ENCODE assay signal across 8 cellular contexts in genomic region chr4:112523764-112524505, GRCh38. TPM values are rescaled to one million over a fixed set of nuclear protein-coding genes. Genes with fewer than 3 reads are reported as not detected.
DNase-seq lines count a peak whose midpoint lies in the region; ATAC-seq and TF ChIP-seq lines count a peak whose summit lies in the region.

No MANE protein-coding gene starts in this region.

- H3K4me3 ChIP-seq in fibroblast of mammary gland (ENCODE audit: control insufficient read depth, low read depth, low read length) (peak overlapping the region; percentile 35), ovary (peak overlapping the region; percentile 25)

- no peak for TF ChIP-seq EP300 in ovary (IDR thresholded peaks at IDR 0.05)

- peak overlapping the region; percentile 88 for H3K4me3 Mint-ChIP-seq in type B pancreatic cell

- WGBS in ovary, 3 donors, result 1 to 3% (median 2%) methylated on average over 39 to 46 of the region's 46 CpGs

- intact Hi-C loops in ovary (cut with DNase I), result loop anchor here in 2 of 4 donors (10.0 kb wide), 2 partner anchors 309 to 419 kb away; no protein-coding TSS in a partner anchor

- peak; percentile 53 for TF ChIP-seq CTCF in AG09319 (IDR thresholded peaks at IDR 0.05; ENCODE audit: low read depth, low read length)
- peak; percentile 42 for TF ChIP-seq CTCF in fibroblast of mammary gland (conservative IDR thresholded peaks at IDR 0.05; ENCODE audit: control insufficient read depth, insufficient read depth, low read depth, low read length)
- TF ChIP-seq CTCF in ovary (IDR thresholded peaks at IDR 0.05), result peak; percentile 27 to 39 (median 28)
- peak; percentile 88 for TF ChIP-seq CTCF in type B pancreatic cell (conservative IDR thresholded peaks at IDR 0.05)

- H3K4me1 ChIP-seq in ovary (ENCODE audit: insufficient read depth), result peaks cover 2% of the 10 kb centered on the region

- peaks cover 89% of the 10 kb centered on the region for H3K27me3 Mint-ChIP-seq in type B pancreatic cell

- no peak overlapping the region for H3K27ac Mint-ChIP-seq in type B pancreatic cell

- ATAC-seq in GM19025 (IDR thresholded peaks at IDR 0.05; ENCODE audit: low read depth, unreplicated experiment) (peak; percentile 80), HG03175 (IDR thresholded peaks at IDR 0.05; ENCODE audit: unreplicated experiment) (peak; percentile 70)

- peaks cover 0 to 8% of the 10 kb centered on the region in 2 donors for H3K9me3 ChIP-seq in ovary

- no peaks in the 10 kb centered on the region for H3K9me3 Mint-ChIP-seq in type B pancreatic cell

- H3K36me3 Mint-ChIP-seq in type B pancreatic cell, result no peaks in the 10 kb centered on the region

- DNase-seq in AG09319 (ENCODE audit: extremely low read depth, low read depth), result no peak
- peak; percentile 6 for DNase-seq in NCI-H69 (lab: John Stamatoyannopoulos, UW)
- DNase-seq in activated T-cell treated with anti-CD3 and anti-CD28 coated beads for 1 hour (ENCODE audit: low read depth), result peak; percentile 68
- DNase-seq in fibroblast of mammary gland (ENCODE audit: low read depth), result no peak
- peak; percentile 37 to 68 (median 47) for DNase-seq in ovary
- DNase-seq in type B pancreatic cell (ENCODE audit: extremely low spot score, unreplicated experiment), result no peak

- no peaks in the 10 kb centered on the region for H3K36me3 ChIP-seq in ovary

- no peak for TF ChIP-seq POLR2A in ovary (IDR thresholded peaks at IDR 0.05)

- H3K4me1 Mint-ChIP-seq in type B pancreatic cell (ENCODE audit: unreplicated experiment), result peaks cover 10% of the 10 kb centered on the region

- peaks cover 6% of the 10 kb centered on the region for H3K27me3 ChIP-seq in ovary

- H3K27ac ChIP-seq in ovary, result no peak overlapping the region

RNA-seq across cellular contexts. Expression of gene NEUROG2, which starts 8.0 kb away (rescaled TPM):
- total RNA-seq in ovary (not detected), type B pancreatic cell (ENCODE audit: low replicate concordance) (1.2 TPM in 1 of 2 replicates, not detected in the other)
- not detected for polyA plus RNA-seq in ovary

Comparison
In these comparisons a context has a peak if more than half of its experiments do, and no peak if none do; other contexts are left out.
1. DNase-seq: peak in NCI-H69 (single experiment), activated T-cell treated with anti-CD3 and anti-CD28 coated beads for 1 hour (single experiment) and ovary (5 of 5); none in AG09319 (single experiment), fibroblast of mammary gland (single experiment) and type B pancreatic cell (single experiment).
2. CTCF ChIP-seq: peak in every context shown above with its lines; median percentile 88 in type B pancreatic cell; 53 in AG09319; 42 in fibroblast of mammary gland; 28 in ovary.